ENCODE assay signal across 11 cellular contexts in the genomic region with DNA sequence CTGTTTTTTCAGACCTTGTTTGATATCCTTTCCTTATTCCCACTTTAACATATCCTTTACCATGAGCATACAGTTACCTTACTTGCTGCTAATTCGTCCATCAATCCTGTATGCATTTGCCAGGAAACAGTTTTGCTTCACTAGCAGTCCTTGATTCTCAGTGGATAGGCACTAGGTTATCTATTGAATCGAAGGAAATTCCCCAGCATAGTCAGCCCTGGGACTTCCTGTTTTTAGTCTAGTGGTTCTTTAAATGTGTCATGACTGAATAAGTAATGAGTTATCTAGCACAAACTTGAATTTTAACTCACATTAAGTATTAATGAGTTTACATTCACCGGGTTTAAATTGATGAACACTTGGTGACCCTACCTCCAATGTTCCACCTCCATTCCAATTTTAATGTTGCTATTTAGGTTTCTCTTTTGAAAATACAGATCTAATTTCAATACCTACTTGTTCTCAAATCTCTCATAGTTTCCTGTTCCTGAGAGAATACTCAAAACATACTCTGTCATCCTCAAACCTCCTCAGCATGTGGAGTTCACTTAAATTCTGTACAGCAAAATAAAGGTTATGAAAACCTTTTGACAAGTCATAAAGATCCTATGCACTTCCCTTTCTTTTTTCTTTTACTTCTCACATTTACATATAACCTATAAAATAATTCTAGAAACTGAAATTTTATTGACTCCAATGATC.
A peak's percentile ranks its signal among the peaks of the same experiment; 100 is the strongest.
DNase-seq lines count a peak whose midpoint lies in the region; ATAC-seq and TF ChIP-seq lines count a peak whose summit lies in the region.
"Had no signal": no experiment of that assay in that cellular context is flagged by ENCODE, and none has a peak within 500 bp of the region (broad histone marks: within the 10 kb centered on the region; RNA-seq: fewer than 3 reads in every experiment).

No MANE protein-coding gene starts in this region.

- 60 to 65% (median 60%) methylated on average over 3 of the region's 3 CpGs for WGBS in ovary, 3 donors

- H3K36me3 ChIP-seq in left lung (no peaks in the 10 kb centered on the region), ovary (no peaks in the 10 kb centered on the region)

- H3K27me3 ChIP-seq in foreskin keratinocyte, result no peaks in the 10 kb centered on the region
- no peaks in the 10 kb centered on the region for H3K27me3 ChIP-seq in left lung
- no peaks in the 10 kb centered on the region for H3K27me3 ChIP-seq in ovary

- TF ChIP-seq CTCF in foreskin keratinocyte (conservative IDR thresholded peaks at IDR 0.05), result no peak
- no peak for TF ChIP-seq CTCF in left lung (IDR thresholded peaks at IDR 0.05)
- TF ChIP-seq CTCF in ovary (IDR thresholded peaks at IDR 0.05), result no peak

- DNase-seq in foreskin keratinocyte (peak; percentile 16 to 34), left lung (no peak), ovary (no peak), nucleus accumbens (lab: John Stamatoyannopoulos, UW) (no peak), Right ventricle myocardium inferior (ENCODE audit: missing footprints) (no peak)
- DNase-seq: activated CD4-positive, alpha-beta T cell treated with anti-CD3 and anti-CD28 coated beads for 48 hours; caudate nucleus; islet precursor cell had no signal

- H3K27ac ChIP-seq in foreskin keratinocyte, result no peak overlapping the region
- no peak overlapping the region for H3K27ac ChIP-seq in left lung
- no peak overlapping the region for H3K27ac ChIP-seq in ovary

- no peak for TF ChIP-seq EP300 in ovary (IDR thresholded peaks at IDR 0.05)

- H3K9me3 ChIP-seq in left lung (no peaks in the 10 kb centered on the region), ovary (no peaks in the 10 kb centered on the region)

- intact Hi-C loops in left lung (cut with DNase I), result no loop called here
- intact Hi-C loops in ovary (cut with DNase I), result no loop called here
- intact Hi-C loops in Right ventricle myocardium inferior (cut with DNase I), result no loop called here

- TF ChIP-seq POLR2A in ovary (IDR thresholded peaks at IDR 0.05), result no peak

- no peak overlapping the region for H3K4me3 ChIP-seq in left lung
- H3K4me3 ChIP-seq in ovary, result no peak overlapping the region

- ATAC-seq in GM18858 (IDR thresholded peaks at IDR 0.05; ENCODE audit: unreplicated experiment), result peak; percentile 87
- ATAC-seq in GM21717 (IDR thresholded peaks at IDR 0.05; ENCODE audit: unreplicated experiment), result peak; percentile 93
- peak; percentile 90 for ATAC-seq in HG03460 (IDR thresholded peaks at IDR 0.05; ENCODE audit: unreplicated experiment)
- peak; percentile 80 for ATAC-seq in foreskin keratinocyte
- no peak for ATAC-seq in left lung
- ATAC-seq in Right ventricle myocardium inferior, result no peak

- H3K4me1 ChIP-seq in foreskin keratinocyte (no peaks in the 10 kb centered on the region), left lung (no peaks in the 10 kb centered on the region), ovary (ENCODE audit: insufficient read depth) (no peaks in the 10 kb centered on the region)

Comparison
In these comparisons a context has a peak if more than half of its experiments do, and no peak if none do; other contexts are left out.
1. ATAC-seq: peak in GM18858 (single experiment), GM21717 (single experiment), HG03460 (single experiment) and foreskin keratinocyte (single experiment); none in left lung (single experiment) and Right ventricle myocardium inferior (single experiment).
2. DNase-seq: peak in foreskin keratinocyte (2 of 2); none in left lung (0 of 2), ovary (0 of 5), nucleus accumbens (0 of 56) and Right ventricle myocardium inferior (single experiment).